Comparison of ENCODE assay signal across 1 cellular context in genomic region chr4:75696551-75696950, GRCh38.
TF ChIP-seq lines count a peak whose summit lies in the region.

No MANE protein-coding gene starts in this region.

TF ChIP-seq in GM12878, 131 proteins besides CTCF, POLR2A, EP300 and RAD21:
- TF ChIP-seq STAT1 (conservative IDR thresholded peaks at IDR 0.05) (no peak), RFX5 (IDR thresholded peaks at IDR 0.05; ENCODE audit: low read depth, low read length) (no peak), FOXM1 (IDR thresholded peaks at IDR 0.05; ENCODE audit: low read depth, low read length) (no peak), MXI1 (IDR thresholded peaks at IDR 0.05; ENCODE audit: low read depth, low read length) (no peak), GABPA (IDR thresholded peaks at IDR 0.05; ENCODE audit: low read depth) (no peak), ZBTB11 (CRISPR knock-in tag; IDR thresholded peaks at IDR 0.05) (no peak), NR2F1 (conservative IDR thresholded peaks at IDR 0.05) (no peak), TCF3 (IDR thresholded peaks at IDR 0.05; ENCODE audit: borderline replicate concordance, insufficient read depth, low read depth, low read length) (no peak), ZBTB33 (IDR thresholded peaks at IDR 0.05) (no peak), CBX3 (IDR thresholded peaks at IDR 0.05; ENCODE audit: borderline replicate concordance, low read depth) (no peak)
TF ChIP-seq in GM12878: peak in this region for 0.
